Comparison of ENCODE assay signal across 15 cellular contexts in the genomic region with DNA sequence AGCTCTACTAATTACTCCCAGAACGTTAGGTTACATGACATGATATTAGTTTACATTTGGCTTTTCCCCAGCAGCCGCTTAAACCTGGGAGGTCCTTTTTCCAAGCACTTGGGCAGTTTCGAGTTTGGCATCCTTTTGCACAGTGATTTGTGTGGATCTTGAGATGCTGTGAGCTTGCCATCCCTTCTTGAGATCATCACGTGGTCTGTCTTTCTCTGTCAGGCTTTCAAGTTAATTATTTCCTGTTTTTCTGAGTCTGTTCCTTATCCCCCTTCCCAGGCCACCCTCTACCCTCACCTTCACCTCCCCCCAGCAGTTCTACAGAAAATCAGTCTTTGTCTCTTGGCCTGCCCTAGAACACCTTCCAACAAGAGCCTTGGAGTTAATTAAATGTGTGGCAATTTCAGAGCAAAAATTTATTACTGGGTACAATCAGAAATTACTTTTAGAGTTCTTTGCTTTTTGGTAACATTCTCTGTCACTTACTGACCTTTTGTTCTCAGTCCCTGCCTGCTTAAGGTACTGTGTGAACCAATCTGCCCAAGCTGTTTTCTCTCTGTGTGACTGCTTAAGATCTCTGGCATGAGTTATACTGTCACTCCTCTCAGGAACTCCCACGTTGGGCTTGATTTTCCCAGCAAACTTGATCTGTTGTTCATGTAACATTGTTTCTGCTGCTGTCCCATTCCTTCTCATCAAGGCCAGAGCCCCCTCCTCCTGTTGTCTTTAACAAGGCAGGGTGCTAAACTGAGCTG. TPM values are rescaled to one million over a fixed set of nuclear protein-coding genes. Genes with fewer than 3 reads are reported as not detected.
DNase-seq lines count a peak whose midpoint lies in the region; ATAC-seq and TF ChIP-seq lines count a peak whose summit lies in the region.
"Had no signal": no experiment of that assay in that cellular context is flagged by ENCODE, and none has a peak within 500 bp of the region (broad histone marks: within the 10 kb centered on the region; RNA-seq: fewer than 3 reads in every experiment).

No MANE protein-coding gene starts in this region.

- H4K20me1 ChIP-seq in SK-N-SH (ENCODE audit: insufficient read depth), result peaks cover 14% of the 10 kb centered on the region

- 0 out of 2 replicates have a peak overlapping the region, but pooled peaks have one; percentile 14 for H3K4me2 ChIP-seq in SK-N-SH

- no peaks in the 10 kb centered on the region for H3K27me3 Mint-ChIP-seq in stimulated activated memory B cell treated with anti-CD40 and anti-IgM and Interleukin-4, amounts not matched to agents 10 μg/mL and 1 μg/mL and 100 μg/mL, for 72 hours
- H3K27me3 Mint-ChIP-seq in osteocyte (ENCODE audit: unreplicated experiment), result peaks cover 2% of the 10 kb centered on the region
- no peaks in the 10 kb centered on the region for H3K27me3 Mint-ChIP-seq in activated CD4-positive, alpha-beta memory T cell treated with anti-CD3 and anti-CD28 coated beads for 36 hours

- no peak for TF ChIP-seq EP300 in SK-N-SH (IDR thresholded peaks at IDR 0.05; ENCODE audit: borderline replicate concordance in 1 of 2, low read depth in 1 of 2, low read length in 1 of 2)

- H3K4me3 Mint-ChIP-seq in stimulated activated memory B cell treated with anti-CD40 and anti-IgM and Interleukin-4, amounts not matched to agents 10 μg/mL and 1 μg/mL and 100 μg/mL, for 72 hours, result no peak overlapping the region
- H3K4me3 Mint-ChIP-seq in osteocyte (ENCODE audit: unreplicated experiment), result no peak overlapping the region
- H3K4me3 Mint-ChIP-seq in activated CD4-positive, alpha-beta memory T cell treated with anti-CD3 and anti-CD28 coated beads for 36 hours, result no peak overlapping the region
- H3K4me3 Mint-ChIP-seq: T-helper 2 cell treated with Interferon-gamma antibody and Interleukin-4, amounts not matched to agents 5 μg/mL and 100 μg/mL, for 36 hours had no signal

- CTCF ChIA-PET in SK-N-SH (lab: Yijun Ruan, JAX), result interaction anchor here (0.5 to 1.3 kb wide), 4 partner anchors 14 to 427 kb away, joined by 3 read pairs; no protein-coding TSS in a partner anchor
- CTCF ChIA-PET in activated CD4-positive, alpha-beta memory T cell treated with anti-CD3 and anti-CD28 coated beads for 36 hours (lab: Charles Lee), result no interaction called here

- intact Hi-C loops in posterior vena cava (cut with DNase I), result no loop called here
- intact Hi-C loops in activated CD4-positive, alpha-beta memory T cell treated with anti-CD3 and anti-CD28 coated beads for 36 hours (cut with micrococcal nuclease), result loop anchor here (5.0 kb wide), 3 partner anchors 88 to 537 kb away; a partner anchor contains a TSS

- H3K27ac ChIP-seq in SK-N-SH (ENCODE audit: low read depth in 2 of 2, low read length in 1 of 2) (peak overlapping the region; percentile 25 to 48; a peak in 3 of 4 replicates), SJCRH30 (peak overlapping the region; percentile 93)

- H3F3A ChIP-seq in SK-N-SH (replicated peaks; ENCODE audit: insufficient read depth), result peaks cover 3% of the 10 kb centered on the region

- POLR2A ChIA-PET in SK-N-SH (lab: Yijun Ruan, JAX), result no interaction called here
- POLR2A ChIA-PET in activated CD4-positive, alpha-beta memory T cell treated with anti-CD3 and anti-CD28 coated beads for 36 hours (lab: Charles Lee), result no interaction called here

- TF ChIP-seq RAD21 in SK-N-SH (IDR thresholded peaks at IDR 0.05; ENCODE audit: low read length), result no peak

- no peaks in the 10 kb centered on the region for H3K27me3 ChIP-seq in SK-N-SH (ENCODE audit: insufficient read depth)
- no peaks in the 10 kb centered on the region for H3K27me3 ChIP-seq in SJCRH30
- H3K27me3 ChIP-seq: left lung had no signal

- H3K4me1 Mint-ChIP-seq in stimulated activated memory B cell treated with anti-CD40 and anti-IgM and Interleukin-4, amounts not matched to agents 10 μg/mL and 1 μg/mL and 100 μg/mL, for 72 hours, result peaks cover 14% of the 10 kb centered on the region
- H3K4me1 Mint-ChIP-seq in osteocyte (ENCODE audit: unreplicated experiment), result peaks cover 36% of the 10 kb centered on the region
- peaks cover 42% of the 10 kb centered on the region for H3K4me1 Mint-ChIP-seq in activated CD4-positive, alpha-beta memory T cell treated with anti-CD3 and anti-CD28 coated beads for 36 hours (ENCODE audit: low read depth)

- no peak for DNase-seq in SK-N-SH
- DNase-seq in SJCRH30, result peak; percentile 87 to 96
- DNase-seq in fibroblast of pulmonary artery (ENCODE audit: low read depth), result peak; percentile 61
- no peak for DNase-seq in posterior vena cava (ENCODE audit: low spot score)
- DNase-seq in osteocyte (ENCODE audit: extremely low spot score, unreplicated experiment), result no peak
- no peak for DNase-seq in activated CD4-positive, alpha-beta memory T cell treated with anti-CD3 and anti-CD28 coated beads for 36 hours
- DNase-seq: activated T-cell treated with anti-CD3 and anti-CD28 coated beads, Interleukin-2, amount 50 U/mL, for 48 hours; caudate nucleus; GOT3; left lung; NCI-H774 had no signal

- peak overlapping the region; percentile 29; the same call in 1 of the 2 replicates for H2AFZ ChIP-seq in SK-N-SH (ENCODE audit: low read depth)

- ATAC-seq in SK-N-SH treated with all-trans-retinoic acid at 6 μM for 48 hours, result no peak
- ATAC-seq in stimulated activated memory B cell treated with anti-CD40 and anti-IgM and Interleukin-4, amounts not matched to agents 10 μg/mL and 1 μg/mL and 100 μg/mL, for 72 hours, result no peak
- ATAC-seq: left lung had no signal

- no peak for TF ChIP-seq CTCF in SK-N-SH (IDR thresholded peaks at IDR 0.05)
- no peak for TF ChIP-seq CTCF in fibroblast of pulmonary artery (IDR thresholded peaks at IDR 0.05; ENCODE audit: low read length, missing control alignments)
- no peak for TF ChIP-seq CTCF in osteocyte (IDR thresholded peaks at IDR 0.05)

- H3K9ac ChIP-seq in SK-N-SH, result no peak overlapping the region

- H3K4me3 ChIP-seq in SK-N-SH (ENCODE audit: low read depth in 2 of 2, low read length in 1 of 2) (no peak overlapping the region), SJCRH30 (no peak overlapping the region), fibroblast of pulmonary artery (replicated peaks; ENCODE audit: low read depth, low read length) (no peak overlapping the region)
- H3K4me3 ChIP-seq: left lung had no signal

- H3K36me3 Mint-ChIP-seq in stimulated activated memory B cell treated with anti-CD40 and anti-IgM and Interleukin-4, amounts not matched to agents 10 μg/mL and 1 μg/mL and 100 μg/mL, for 72 hours, result peaks cover 3% of the 10 kb centered on the region
- no peaks in the 10 kb centered on the region for H3K36me3 Mint-ChIP-seq in osteocyte (ENCODE audit: unreplicated experiment)
- H3K36me3 Mint-ChIP-seq in activated CD4-positive, alpha-beta memory T cell treated with anti-CD3 and anti-CD28 coated beads for 36 hours, result peaks cover 10% of the 10 kb centered on the region

- no peaks in the 10 kb centered on the region for H3K9me3 ChIP-seq in SK-N-SH
- no peaks in the 10 kb centered on the region for H3K9me3 ChIP-seq in SJCRH30 (replicated peaks)
- H3K9me3 ChIP-seq: left lung had no signal

- H3K27ac Mint-ChIP-seq in stimulated activated memory B cell treated with anti-CD40 and anti-IgM and Interleukin-4, amounts not matched to agents 10 μg/mL and 1 μg/mL and 100 μg/mL, for 72 hours, result peak overlapping the region; percentile 15
- no peak overlapping the region for H3K27ac Mint-ChIP-seq in osteocyte (ENCODE audit: unreplicated experiment)
- no peak overlapping the region for H3K27ac Mint-ChIP-seq in activated CD4-positive, alpha-beta memory T cell treated with anti-CD3 and anti-CD28 coated beads for 36 hours
- H3K27ac Mint-ChIP-seq: T-helper 2 cell treated with Interferon-gamma antibody and Interleukin-4, amounts not matched to agents 5 μg/mL and 100 μg/mL, for 36 hours had no signal

- WGBS in SK-N-SH (ENCODE audit: low lambda C conversion rate), result 29% methylated on average over 5 of the region's 5 CpGs

- H3K36me3 ChIP-seq in SK-N-SH (replicated peaks in 1 of 2; ENCODE audit: control insufficient read depth in 1 of 2, insufficient read depth in 2 of 2, low read length in 1 of 2) (peaks cover 1 to 5% of the 10 kb centered on the region in 2 experiments), SJCRH30 (peaks cover 19% of the 10 kb centered on the region)
- H3K36me3 ChIP-seq: left lung had no signal

- no peaks in the 10 kb centered on the region for H3K9me2 ChIP-seq in SK-N-SH

- H3K79me2 ChIP-seq in SK-N-SH (ENCODE audit: insufficient read depth), result peaks cover 18% of the 10 kb centered on the region

- H3K4me1 ChIP-seq in SK-N-SH (ENCODE audit: control insufficient read depth in 1 of 2, insufficient read depth in 2 of 2, low read depth in 1 of 2, low read length in 1 of 2) (peaks cover 15 to 21% of the 10 kb centered on the region in 2 experiments; a peak in 3 of 4 replicates), SJCRH30 (peaks cover 71% of the 10 kb centered on the region)

- no peaks in the 10 kb centered on the region for H3K9me3 Mint-ChIP-seq in stimulated activated memory B cell treated with anti-CD40 and anti-IgM and Interleukin-4, amounts not matched to agents 10 μg/mL and 1 μg/mL and 100 μg/mL, for 72 hours
- no peaks in the 10 kb centered on the region for H3K9me3 Mint-ChIP-seq in osteocyte (ENCODE audit: unreplicated experiment)
- no peaks in the 10 kb centered on the region for H3K9me3 Mint-ChIP-seq in activated CD4-positive, alpha-beta memory T cell treated with anti-CD3 and anti-CD28 coated beads for 36 hours
- H3K9me3 Mint-ChIP-seq: T-helper 2 cell treated with Interferon-gamma antibody and Interleukin-4, amounts not matched to agents 5 μg/mL and 100 μg/mL, for 36 hours had no signal

TF ChIP-seq in SK-N-SH, 30 proteins besides CTCF, POLR2A, EP300 and RAD21 (continues in another document):
- no peak for TF ChIP-seq FOXJ3 (CRISPR knock-in tag; IDR thresholded peaks at IDR 0.05)

TF ChIP-seq in SK-N-SH treated with all-trans-retinoic acid at 6 μM for 48 hours, 23 proteins besides CTCF, POLR2A, EP300 and RAD21 (continues in another document):
- TF ChIP-seq ESRRG (CRISPR knock-in tag; IDR thresholded peaks at IDR 0.05) (no peak), GLIS3 (CRISPR knock-in tag; IDR thresholded peaks at IDR 0.05) (no peak), SNAI2 (CRISPR knock-in tag; IDR thresholded peaks at IDR 0.05) (no peak)

RNA-seq across cellular contexts. Expression of a gene that starts 3.1 kb away (rescaled TPM):
- 6.3 and 7.5 TPM in 2 replicates for polyA plus RNA-seq in SK-N-SH (2012; rRNA removed)
- polyA plus RNA-seq in SK-N-SH (2012; cell fraction: cytosol; rRNA removed), result 4.9 and 5.0 TPM in 2 replicates
- 20.7 and 25.6 TPM in 2 replicates for polyA plus RNA-seq in SK-N-SH (2012; cell fraction: nucleus; rRNA removed)
- total RNA-seq in SJCRH30 (2014; rRNA removed; shearing (Covaris generic)), result 217 and 257 TPM in 2 replicates
- total RNA-seq in posterior vena cava (10 to 100 TPM; 21.8 to 23.7 TPM), osteocyte (27.7 and 28.3 TPM in 2 replicates)
- 10 to 100 TPM; 33.9 to 35.9 TPM for total RNA-seq in activated CD4-positive, alpha-beta memory T cell treated with anti-CD3 and anti-CD28 coated beads for 36 hours

RNA-seq across cellular contexts. Expression of a gene that starts 59.6 kb away (rescaled TPM):
- polyA plus RNA-seq in SK-N-SH (2012; rRNA removed), result 15.0 and 16.2 TPM in 2 replicates
- polyA plus RNA-seq in SK-N-SH (2012; cell fraction: cytosol; rRNA removed), result 6.9 and 10.2 TPM in 2 replicates
- polyA plus RNA-seq in SK-N-SH (2012; cell fraction: nucleus; rRNA removed), result 32.3 and 32.7 TPM in 2 replicates
- 2.5 and 3.0 TPM in 2 replicates for total RNA-seq in SJCRH30 (2014; rRNA removed; shearing (Covaris generic))
- 1 to 10 TPM; 1.1 to 1.6 TPM for total RNA-seq in posterior vena cava
- total RNA-seq in osteocyte, result 6.3 and 7.1 TPM in 2 replicates
- under 1 TPM; 0.58 to 0.74 TPM for total RNA-seq in activated CD4-positive, alpha-beta memory T cell treated with anti-CD3 and anti-CD28 coated beads for 36 hours
- total RNA-seq: MCF 10A had no signal

Comparison
In these comparisons a context has a peak if more than half of its experiments do, and no peak if none do; other contexts are left out.
1. DNase-seq: peak in SJCRH30 (2 of 2) and fibroblast of pulmonary artery (single experiment); none in SK-N-SH (single experiment), posterior vena cava (single experiment), osteocyte (single experiment) and activated CD4-positive, alpha-beta memory T cell treated with anti-CD3 and anti-CD28 coated beads for 36 hours (single experiment).